ENCODE assay signal across 1 cellular context in genomic region chr1:19315378-19316206, GRCh38.
TF ChIP-seq lines count a peak whose summit lies in the region.

No MANE protein-coding gene starts in this region.

TF ChIP-seq in K562, 482 proteins besides CTCF, POLR2A, EP300 and RAD21 (continued from another document):
- TF ChIP-seq, protein P1, sequence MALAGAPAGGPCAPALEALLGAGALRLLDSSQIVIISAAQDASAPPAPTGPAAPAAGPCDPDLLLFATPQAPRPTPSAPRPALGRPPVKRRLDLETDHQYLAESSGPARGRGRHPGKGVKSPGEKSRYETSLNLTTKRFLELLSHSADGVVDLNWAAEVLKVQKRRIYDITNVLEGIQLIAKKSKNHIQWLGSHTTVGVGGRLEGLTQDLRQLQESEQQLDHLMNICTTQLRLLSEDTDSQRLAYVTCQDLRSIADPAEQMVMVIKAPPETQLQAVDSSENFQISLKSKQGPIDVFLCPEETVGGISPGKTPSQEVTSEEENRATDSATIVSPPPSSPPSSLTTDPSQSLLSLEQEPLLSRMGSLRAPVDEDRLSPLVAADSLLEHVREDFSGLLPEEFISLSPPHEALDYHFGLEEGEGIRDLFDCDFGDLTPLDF (CRISPR knock-in tag; IDR thresholded peaks at IDR 0.05) = no peak
- TF ChIP-seq JUND (IDR thresholded peaks at IDR 0.05; ENCODE audit: borderline replicate concordance, low read depth, low read length) = peak; percentile 76; the same call in 1 of the 2 replicates
- TF ChIP-seq JUND (tag; IDR thresholded peaks at IDR 0.05; ENCODE audit: borderline replicate concordance, low read depth, low read length) = peak; percentile 68; the same call in 2 of the 3 replicates
- TF ChIP-seq MAFF (IDR thresholded peaks at IDR 0.05; ENCODE audit: low read length) = no peak
